Comparison of ENCODE assay signal across 23 cellular contexts in genomic region chr4:188329526-188329925, GRCh38.
"Had no signal": no experiment of that assay in that cellular context is flagged by ENCODE, and none has a peak within 500 bp of the region (broad histone marks: within the 10 kb centered on the region; RNA-seq: fewer than 3 reads in every experiment).

No MANE protein-coding gene starts in this region.

- H3K27ac ChIP-seq: left ventricle myocardium inferior, pancreas, prostate gland, sigmoid colon, stomach, thoracic aorta, tibial artery, uterus had no signal

- H3K36me3 ChIP-seq: left ventricle myocardium inferior, pancreas, prostate gland, sigmoid colon, stomach, thoracic aorta, tibial artery, uterus had no signal

- H3K9me3 ChIP-seq: left ventricle myocardium inferior, mucosa of descending colon, pancreas, prostate gland, sigmoid colon, thoracic aorta, tibial artery, uterus had no signal

- ATAC-seq: mucosa of descending colon; naive thymus-derived CD4-positive, alpha-beta T cell; natural killer cell treated with Interleukin-12 subunit alpha and Interleukin-12 subunit beta and Interleukin-15 and Interleukin-18, amount 100 ng/mL, for 72 hours; pancreas; right cardiac atrium; stimulated activated naive B cell treated with anti-CD40 and anti-IgM and Interleukin-4, amounts not matched to agents 10 μg/mL and 1 μg/mL and 100 μg/mL, for 72 hours; stimulated activated naive CD8-positive, alpha-beta T cell treated with anti-CD3 and anti-CD28 coated beads, Interleukin-15, Interleukin-2, amounts not matched to agents 100 U/mL and 50 U/mL, for 24 hours had no signal

- H3K27me3 ChIP-seq: pancreas, sigmoid colon, stomach, tibial artery, uterus had no signal

- DNase-seq: islet precursor cell; left ventricle myocardium inferior; midbrain; mucosa of descending colon; naive thymus-derived CD4-positive, alpha-beta T cell; nucleus accumbens; pancreas; posterior cingulate gyrus; retina; right cardiac atrium; sigmoid colon; stimulated activated CD4-positive, alpha-beta T cell treated with anti-CD3 and anti-CD28 coated beads, Interleukin-1b, Interleukin-23, amount 100 ng/mL, for 48 hours; stimulated activated CD4-positive, alpha-beta T cell treated with anti-CD3 and anti-CD28 coated beads, Interleukin-2, amount 100 ng/mL, for 48 hours; stimulated activated naive B cell treated with anti-CD40 and anti-IgM and Interleukin-4, amounts not matched to agents 10 μg/mL and 1 μg/mL and 100 μg/mL, for 72 hours; stimulated activated naive CD8-positive, alpha-beta T cell treated with anti-CD3 and anti-CD28 coated beads, Interleukin-15, Interleukin-2, amounts not matched to agents 100 U/mL and 50 U/mL, for 24 hours; stomach; tibial artery; uterus had no signal

- H3K4me3 ChIP-seq: left ventricle myocardium inferior, lung, mucosa of descending colon, pancreas, prostate gland, sigmoid colon, smooth muscle cell, stomach, thoracic aorta, tibial artery, uterus had no signal

- FAIRE-seq: pancreas had no signal

- H3K4me2 ChIP-seq: smooth muscle cell had no signal

- H3K4me1 ChIP-seq: left ventricle myocardium inferior, pancreas, prostate gland, sigmoid colon, stomach, uterus had no signal
